Comparison of ENCODE assay signal across 8 cellular contexts in the genomic region with DNA sequence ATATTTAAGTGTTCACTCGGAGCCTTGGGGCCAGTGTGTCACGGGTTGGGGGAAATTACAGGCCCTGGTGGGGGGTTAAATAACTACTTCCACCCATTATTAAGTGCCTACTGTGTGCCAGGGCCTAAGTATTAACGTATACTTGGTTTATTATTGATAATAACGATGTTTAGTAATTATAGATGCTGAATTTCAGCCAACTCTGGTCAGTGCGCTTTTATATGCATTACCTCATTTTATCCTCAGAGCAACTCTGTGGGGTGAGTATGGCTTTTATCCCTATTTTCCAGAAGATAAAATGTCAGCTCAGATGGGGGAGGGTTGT. TPM values are rescaled to one million over a fixed set of nuclear protein-coding genes. Genes with fewer than 3 reads are reported as not detected.
A peak's percentile ranks its signal among the peaks of the same experiment; 100 is the strongest.
DNase-seq lines count a peak whose midpoint lies in the region; ATAC-seq, FAIRE-seq and TF ChIP-seq lines count a peak whose summit lies in the region.

No MANE protein-coding gene starts in this region.

- H3K9me3 Mint-ChIP-seq in WTC11, result peaks cover 5% of the 10 kb centered on the region

- TF ChIP-seq CTCF in HCT116 (IDR thresholded peaks at IDR 0.05 in 2 of 3, conservative IDR thresholded peaks at IDR 0.05 in 1 of 3; ENCODE audit: borderline replicate concordance in 1 of 3, insufficient read depth in 1 of 3, low read depth in 2 of 3, low read length in 2 of 3) (no peak), WTC11 (IDR thresholded peaks at IDR 0.05) (no peak)

- H3K4me1 Mint-ChIP-seq in WTC11, result peaks cover 23% of the 10 kb centered on the region

- H3K36me3 Mint-ChIP-seq in WTC11, result peaks cover 3% of the 10 kb centered on the region

- no peaks in the 10 kb centered on the region for H3K9me2 ChIP-seq in HCT116 (ENCODE audit: insufficient read depth)

- H4K20me1 ChIP-seq in HCT116 (ENCODE audit: insufficient read depth), result no peaks in the 10 kb centered on the region

- TF ChIP-seq POLR2A in HCT116 (IDR thresholded peaks at IDR 0.05; ENCODE audit: borderline replicate concordance, extremely low read depth, insufficient read depth, insufficient read length), result no peak
- no peak for TF ChIP-seq POLR2A in erythroblast (IDR thresholded peaks at IDR 0.05; ENCODE audit: low read length)

- H3K36me3 ChIP-seq in HCT116 (ENCODE audit: control insufficient read depth in 1 of 2, insufficient read depth in 2 of 2, low read length in 2 of 2), result no peaks in the 10 kb centered on the region; a peak in 1 of 4 replicates
- no peaks in the 10 kb centered on the region for H3K36me3 ChIP-seq in iPS DF 6.9 (ENCODE audit: control insufficient read depth, insufficient read depth, low read length)
- no peaks in the 10 kb centered on the region for H3K36me3 ChIP-seq in skeletal muscle satellite cell (ENCODE audit: insufficient read depth, low read length)

- no CpG with 5 or more reads among the region's 5 CpGs for WGBS in iPS DF 6.9 (ENCODE audit: insufficient coverage, insufficient read length)

- no peak for DNase-seq in HCT116 (ENCODE audit: low read depth, low spot score)
- no peak for DNase-seq in WTC11 (ENCODE audit: low spot score)
- no peak for DNase-seq in iPS DF 6.9 (ENCODE audit: low read depth, low spot score)
- no peak for DNase-seq in frontal cortex (ENCODE audit: low spot score in 2 of 2)
- DNase-seq in erythroblast (lab: John Stamatoyannopoulos, UW), result no peak

- RAD21 ChIA-PET in HCT116 (lab: Charles Lee; ENCODE audit: low non-redundant PET in 1 of 2, low total read pairs in 2 of 2, uncharacterized antibody in 2 of 2, unreplicated experiment in 2 of 2), result no interaction called here

- ATAC-seq in HCT116 (no peak), WTC11 (no peak), GM18511 (IDR thresholded peaks at IDR 0.05; ENCODE audit: unreplicated experiment) (no peak), HG03460 (IDR thresholded peaks at IDR 0.05; ENCODE audit: unreplicated experiment) (no peak)

- peak overlapping the region; percentile 33 for H2AFZ ChIP-seq in HCT116 (ENCODE audit: low read depth, low read length, poor library complexity, severe bottlenecking)

- no TSS peak for BruUV-seq in HCT116 (replicated peaks; lab: Mats Ljungman, UMichigan)

- H3K4me1 ChIP-seq in HCT116 (ENCODE audit: control insufficient read depth in 1 of 2, insufficient read depth in 2 of 2, low read length in 2 of 2), result peaks cover 20 to 26% of the 10 kb centered on the region in 2 experiments
- H3K4me1 ChIP-seq in iPS DF 6.9 (ENCODE audit: control insufficient read depth, insufficient read depth, low read length), result peaks cover 8% of the 10 kb centered on the region
- H3K4me1 ChIP-seq in skeletal muscle satellite cell (ENCODE audit: control insufficient read depth, insufficient read depth, low read length), result peaks cover 36% of the 10 kb centered on the region

- TF ChIP-seq RAD21 in HCT116 (IDR thresholded peaks at IDR 0.05; ENCODE audit: low read depth), result no peak

- H3K9ac ChIP-seq in HCT116 (ENCODE audit: low read length), result peak overlapping the region; percentile 91
- peak overlapping the region; percentile 92 for H3K9ac ChIP-seq in skeletal muscle satellite cell (ENCODE audit: low read depth, low read length)

- H3K4me3 ChIP-seq in HCT116 (replicated peaks in 1 of 2; ENCODE audit: low read depth in 1 of 2, low read length in 2 of 2) (peak overlapping the region; percentile 69 to 73), iPS DF 6.9 (ENCODE audit: low read length) (peak overlapping the region; percentile 62), skeletal muscle satellite cell (ENCODE audit: low read length) (peak overlapping the region; percentile 89)

- H3K27ac ChIP-seq in HCT116 (ENCODE audit: low read depth, low read length) (peak overlapping the region; percentile 91), iPS DF 6.9 (ENCODE audit: low read length) (no peak overlapping the region)

- FAIRE-seq in frontal cortex (lab: Jason Lieb, UNC), result no peak

- peaks cover 36% of the 10 kb centered on the region for H3K79me2 ChIP-seq in HCT116 (ENCODE audit: insufficient read depth, low read length)

- H3K27ac Mint-ChIP-seq in WTC11, result no peak overlapping the region

- H3K4me3 Mint-ChIP-seq in WTC11, result peak overlapping the region; percentile 60

- CTCF ChIA-PET in HCT116 (lab: Charles Lee), result interaction anchor here (1.3 kb wide), 1 partner anchor 64 kb away, joined by 3 read pairs; no protein-coding TSS in a partner anchor
- CTCF ChIA-PET in WTC11 (lab: Charles Lee), result interaction anchor here (0.9 to 4.6 kb wide), 4 partner anchors 43 to 220 kb away, joined by 3 to 48 read pairs (median 16); no protein-coding TSS in a partner anchor

- intact Hi-C loops in HCT116 (cut with micrococcal nuclease), result no loop called here

- peaks cover 26% of the 10 kb centered on the region for H3K27me3 Mint-ChIP-seq in WTC11 (ENCODE audit: low read depth)

- POLR2A ChIA-PET in HCT116 (lab: Charles Lee), result no interaction called here
- POLR2A ChIA-PET in WTC11 (lab: Charles Lee), result no interaction called here

- H3K4me2 ChIP-seq in HCT116 (ENCODE audit: low read length), result peak overlapping the region; percentile 95
- H3K4me2 ChIP-seq in skeletal muscle satellite cell (ENCODE audit: low read length), result peak overlapping the region; percentile 96

- H3K27me3 ChIP-seq in HCT116 (ENCODE audit: insufficient read depth, low read length), result no peaks in the 10 kb centered on the region
- H3K27me3 ChIP-seq in iPS DF 6.9 (ENCODE audit: control insufficient read depth, insufficient read depth, low read length), result no peaks in the 10 kb centered on the region
- no peaks in the 10 kb centered on the region for H3K27me3 ChIP-seq in skeletal muscle satellite cell (ENCODE audit: control insufficient read depth, insufficient read depth, low read length)

- no peaks in the 10 kb centered on the region for H3K9me3 ChIP-seq in HCT116 (ENCODE audit: control insufficient read depth in 1 of 2, insufficient read depth in 1 of 2, low read depth in 1 of 2, low read length in 2 of 2)
- H3K9me3 ChIP-seq in iPS DF 6.9 (ENCODE audit: control insufficient read depth, insufficient read depth, low read length), result no peaks in the 10 kb centered on the region
- H3K9me3 ChIP-seq in skeletal muscle satellite cell (replicated peaks; ENCODE audit: low read length), result no peaks in the 10 kb centered on the region

TF ChIP-seq in HCT116, 20 proteins besides CTCF, POLR2A, EP300 and RAD21:
- TF ChIP-seq FOSL1 (IDR thresholded peaks at IDR 0.05; ENCODE audit: low read depth) (0 out of 2 replicates have a peak, but pooled peaks have one; percentile 22), JUND (IDR thresholded peaks at IDR 0.05) (no peak), SIN3A (IDR thresholded peaks at IDR 0.05; ENCODE audit: low read depth) (0 out of 2 replicates have a peak, but pooled peaks have one; percentile 9), EZH2phosphoT487 (IDR thresholded peaks at IDR 0.05; ENCODE audit: borderline replicate concordance) (no peak)
TF ChIP-seq in HCT116: peak in this region for 2.

TF ChIP-seq in WTC11, 78 proteins besides CTCF, POLR2A, EP300 and RAD21 (continues in another document):
- TF ChIP-seq CBFB (CRISPR knock-in tag; IDR thresholded peaks at IDR 0.05; ENCODE audit: low read depth) (no peak), SOX15 (CRISPR knock-in tag; IDR thresholded peaks at IDR 0.05) (no peak), NR1H2 (CRISPR knock-in tag; IDR thresholded peaks at IDR 0.05) (no peak), SMAD3 (CRISPR knock-in tag; IDR thresholded peaks at IDR 0.05; ENCODE audit: borderline replicate concordance) (no peak)
- TF ChIP-seq, protein P1, sequence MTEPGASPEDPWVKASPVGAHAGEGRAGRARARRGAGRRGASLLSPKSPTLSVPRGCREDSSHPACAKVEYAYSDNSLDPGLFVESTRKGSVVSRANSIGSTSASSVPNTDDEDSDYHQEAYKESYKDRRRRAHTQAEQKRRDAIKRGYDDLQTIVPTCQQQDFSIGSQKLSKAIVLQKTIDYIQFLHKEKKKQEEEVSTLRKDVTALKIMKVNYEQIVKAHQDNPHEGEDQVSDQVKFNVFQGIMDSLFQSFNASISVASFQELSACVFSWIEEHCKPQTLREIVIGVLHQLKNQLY (CRISPR knock-in tag; IDR thresholded peaks at IDR 0.05), result no peak
- TF ChIP-seq, protein P2, sequence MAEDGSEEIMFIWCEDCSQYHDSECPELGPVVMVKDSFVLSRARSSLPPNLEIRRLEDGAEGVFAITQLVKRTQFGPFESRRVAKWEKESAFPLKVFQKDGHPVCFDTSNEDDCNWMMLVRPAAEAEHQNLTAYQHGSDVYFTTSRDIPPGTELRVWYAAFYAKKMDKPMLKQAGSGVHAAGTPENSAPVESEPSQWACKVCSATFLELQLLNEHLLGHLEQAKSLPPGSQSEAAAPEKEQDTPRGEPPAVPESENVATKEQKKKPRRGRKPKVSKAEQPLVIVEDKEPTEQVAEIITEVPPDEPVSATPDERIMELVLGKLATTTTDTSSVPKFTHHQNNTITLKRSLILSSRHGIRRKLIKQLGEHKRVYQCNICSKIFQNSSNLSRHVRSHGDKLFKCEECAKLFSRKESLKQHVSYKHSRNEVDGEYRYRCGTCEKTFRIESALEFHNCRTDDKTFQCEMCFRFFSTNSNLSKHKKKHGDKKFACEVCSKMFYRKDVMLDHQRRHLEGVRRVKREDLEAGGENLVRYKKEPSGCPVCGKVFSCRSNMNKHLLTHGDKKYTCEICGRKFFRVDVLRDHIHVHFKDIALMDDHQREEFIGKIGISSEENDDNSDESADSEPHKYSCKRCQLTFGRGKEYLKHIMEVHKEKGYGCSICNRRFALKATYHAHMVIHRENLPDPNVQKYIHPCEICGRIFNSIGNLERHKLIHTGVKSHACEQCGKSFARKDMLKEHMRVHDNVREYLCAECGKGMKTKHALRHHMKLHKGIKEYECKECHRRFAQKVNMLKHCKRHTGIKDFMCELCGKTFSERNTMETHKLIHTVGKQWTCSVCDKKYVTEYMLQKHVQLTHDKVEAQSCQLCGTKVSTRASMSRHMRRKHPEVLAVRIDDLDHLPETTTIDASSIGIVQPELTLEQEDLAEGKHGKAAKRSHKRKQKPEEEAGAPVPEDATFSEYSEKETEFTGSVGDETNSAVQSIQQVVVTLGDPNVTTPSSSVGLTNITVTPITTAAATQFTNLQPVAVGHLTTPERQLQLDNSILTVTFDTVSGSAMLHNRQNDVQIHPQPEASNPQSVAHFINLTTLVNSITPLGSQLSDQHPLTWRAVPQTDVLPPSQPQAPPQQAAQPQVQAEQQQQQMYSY (CRISPR knock-in tag; IDR thresholded peaks at IDR 0.05), result no peak

RNA-seq across cellular contexts. Expression of a gene that starts 0.8 kb away (rescaled TPM):
- total RNA-seq in HCT116 (2021; ENCODE audit: unreplicated experiment), result 20.8 TPM
- polyA plus RNA-seq in HCT116 (2012), result 21.0 and 27.0 TPM in 2 replicates
- total RNA-seq in WTC11 (2021), result 14.0 to 16.0 TPM (median 14.3 TPM) in 3 replicates
- 37.3 and 47.6 TPM in 2 replicates for total RNA-seq in skeletal muscle satellite cell (2012; rRNA removed)
- total RNA-seq in frontal cortex, result 5.7 TPM

RNA-seq across cellular contexts. Expression of a gene that starts 42.1 kb away (rescaled TPM):
- 10.0 TPM for total RNA-seq in HCT116 (2021; ENCODE audit: unreplicated experiment)
- 4.8 and 8.0 TPM in 2 replicates for polyA plus RNA-seq in HCT116 (2012)
- total RNA-seq in WTC11 (2021), result 23.1 to 25.9 TPM (median 23.6 TPM) in 3 replicates
- total RNA-seq in skeletal muscle satellite cell (2012; rRNA removed), result 5.6 and 7.4 TPM in 2 replicates
- 12.2 TPM for total RNA-seq in frontal cortex
